Comparison of ENCODE assay signal across 29 cellular contexts in the genomic region with DNA sequence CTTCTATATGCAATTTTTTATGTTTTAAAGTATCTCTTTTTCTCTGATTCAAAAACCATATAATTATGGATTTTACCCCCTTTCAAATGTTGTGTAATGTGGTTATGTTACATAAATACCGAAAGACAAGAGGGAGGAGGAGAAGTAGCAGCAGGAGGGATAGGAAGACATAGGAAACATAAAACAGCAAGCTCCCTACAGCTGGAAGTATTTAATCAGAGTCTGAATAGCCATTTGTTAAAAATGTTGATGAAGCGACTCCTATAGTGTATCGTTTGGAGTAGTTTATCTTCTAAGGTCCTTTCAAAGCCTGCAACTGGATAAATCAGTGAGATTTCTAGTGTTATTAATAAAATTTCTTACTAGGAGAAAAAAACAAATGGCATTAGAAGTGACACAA.
"Had no signal": no experiment of that assay in that cellular context is flagged by ENCODE, and none has a peak within 500 bp of the region (broad histone marks: within the 10 kb centered on the region; RNA-seq: fewer than 3 reads in every experiment).

No MANE protein-coding gene starts in this region.

- DNase-seq: activated CD4-positive, alpha-beta memory T cell treated with anti-CD3 and anti-CD28 coated beads, Interleukin-2, amount 10 ng/mL, durations not matched to agents 7 days and 5 days; activated CD4-positive, alpha-beta T cell treated with anti-CD3 and anti-CD28 coated beads for 4 hours; activated CD4-positive, alpha-beta T cell treated with anti-CD3 and anti-CD28 coated beads, Interleukin-2, amount 10 ng/mL, durations not matched to agents 7 days and 5 days; activated CD4-positive, alpha-beta T cell treated with anti-CD3 and anti-CD28 coated beads, Interleukin-2, amount 50 U/mL, for 4 hours; activated CD4-positive, CD25-positive, alpha-beta regulatory T cell; activated CD4-positive, CD25-positive, alpha-beta regulatory T cell treated with anti-CD3 and anti-CD28 coated beads, Interleukin-2, amount 50 U/mL, for 72 hours; activated CD8-positive, alpha-beta memory T cell treated with anti-CD3 and anti-CD28 coated beads, Interleukin-2, amount 50 U/mL, for 48 hours; activated gamma-delta T cell; activated naive CD4-positive, alpha-beta T cell; activated naive CD4-positive, alpha-beta T cell treated with anti-CD3 and anti-CD28 coated beads, Interleukin-2, amount 10 ng/mL, durations not matched to agents 7 days and 5 days; activated T-cell treated with anti-CD3 and anti-CD28 coated beads for 4 hours; activated T-cell treated with anti-CD3 and anti-CD28 coated beads, Interleukin-2, amount 50 U/mL, for 24 hours; activated T-cell treated with anti-CD3 and anti-CD28 coated beads, Interleukin-2, amount 50 U/mL, for 72 hours; amniotic stem cell; anterior cingulate cortex; brain microvascular endothelial cell; caudate nucleus; cortex of kidney; effector CD8-positive, alpha-beta T cell; esophagus squamous epithelium; foreskin melanocyte; hippocampal formation; T-helper 17 cell; T1000; WERI-Rb-1 had no signal

- H3K9me3 Mint-ChIP-seq: activated CD4-positive, alpha-beta T cell treated with anti-CD3 and anti-CD28 coated beads, Interleukin-2, amount 10 ng/mL, durations not matched to agents 7 days and 5 days; activated T-cell treated with anti-CD3 and anti-CD28 coated beads, Interleukin-2, amount 50 U/mL, for 24 hours; T-helper 2 cell treated with Interferon-gamma antibody and Interleukin-4, amounts not matched to agents 5 μg/mL and 100 μg/mL, for 36 hours had no signal

- H3K36me3 Mint-ChIP-seq: activated naive CD4-positive, alpha-beta T cell treated with anti-CD3 and anti-CD28 coated beads, Interleukin-2, amount 10 ng/mL, durations not matched to agents 7 days and 5 days; activated naive CD8-positive, alpha-beta T cell had no signal

- H3K27me3 ChIP-seq: brain microvascular endothelial cell, esophagus squamous epithelium, gastroesophageal sphincter had no signal

- H3K9me3 ChIP-seq: esophagus squamous epithelium, gastroesophageal sphincter had no signal

- H3K4me1 ChIP-seq: esophagus squamous epithelium, gastroesophageal sphincter had no signal

- H3K27ac ChIP-seq: brain microvascular endothelial cell, epithelial cell of prostate, esophagus squamous epithelium, gastroesophageal sphincter, WERI-Rb-1 had no signal

- H3K4me3 ChIP-seq: esophagus squamous epithelium, gastroesophageal sphincter had no signal

- ATAC-seq: activated T-cell treated with anti-CD3 and anti-CD28 coated beads, Interleukin-2, amount 50 U/mL, for 72 hours; gastroesophageal sphincter; T-helper 17 cell had no signal

- H3K27me3 Mint-ChIP-seq: activated CD4-positive, alpha-beta memory T cell treated with anti-CD3 and anti-CD28 coated beads, Interleukin-2, amount 10 ng/mL, durations not matched to agents 7 days and 5 days; activated CD4-positive, alpha-beta T cell treated with anti-CD3 and anti-CD28 coated beads, Interleukin-2, amount 10 ng/mL, durations not matched to agents 7 days and 5 days; activated naive CD4-positive, alpha-beta T cell treated with anti-CD3 and anti-CD28 coated beads, Interleukin-2, amount 10 ng/mL, durations not matched to agents 7 days and 5 days; activated naive CD8-positive, alpha-beta T cell; activated T-cell treated with anti-CD3 and anti-CD28 coated beads, Interleukin-2, amount 50 U/mL, for 24 hours; T-helper 17 cell had no signal

- H3K36me3 ChIP-seq: brain microvascular endothelial cell, esophagus squamous epithelium, gastroesophageal sphincter, WERI-Rb-1 had no signal

- H3K4me3 Mint-ChIP-seq: activated CD4-positive, alpha-beta memory T cell treated with anti-CD3 and anti-CD28 coated beads, Interleukin-2, amount 10 ng/mL, durations not matched to agents 7 days and 5 days; activated CD4-positive, alpha-beta T cell treated with anti-CD3 and anti-CD28 coated beads, Interleukin-2, amount 10 ng/mL, durations not matched to agents 7 days and 5 days; activated naive CD4-positive, alpha-beta T cell treated with anti-CD3 and anti-CD28 coated beads, Interleukin-2, amount 10 ng/mL, durations not matched to agents 7 days and 5 days; activated naive CD8-positive, alpha-beta T cell; activated T-cell treated with anti-CD3 and anti-CD28 coated beads, Interleukin-2, amount 50 U/mL, for 24 hours; activated T-cell treated with anti-CD3 and anti-CD28 coated beads, Interleukin-2, amount 50 U/mL, for 72 hours; T-helper 17 cell; T-helper 2 cell treated with Interferon-gamma antibody and Interleukin-4, amounts not matched to agents 5 μg/mL and 100 μg/mL, for 36 hours had no signal

- H3K4me1 Mint-ChIP-seq: activated CD4-positive, alpha-beta memory T cell treated with anti-CD3 and anti-CD28 coated beads, Interleukin-2, amount 10 ng/mL, durations not matched to agents 7 days and 5 days; activated CD4-positive, alpha-beta T cell treated with anti-CD3 and anti-CD28 coated beads, Interleukin-2, amount 10 ng/mL, durations not matched to agents 7 days and 5 days; activated naive CD4-positive, alpha-beta T cell treated with anti-CD3 and anti-CD28 coated beads, Interleukin-2, amount 10 ng/mL, durations not matched to agents 7 days and 5 days; T-helper 17 cell had no signal

- H3K27ac Mint-ChIP-seq: activated CD4-positive, alpha-beta memory T cell treated with anti-CD3 and anti-CD28 coated beads, Interleukin-2, amount 10 ng/mL, durations not matched to agents 7 days and 5 days; activated CD4-positive, alpha-beta T cell treated with anti-CD3 and anti-CD28 coated beads, Interleukin-2, amount 10 ng/mL, durations not matched to agents 7 days and 5 days; activated naive CD4-positive, alpha-beta T cell treated with anti-CD3 and anti-CD28 coated beads, Interleukin-2, amount 10 ng/mL, durations not matched to agents 7 days and 5 days; activated naive CD8-positive, alpha-beta T cell; activated T-cell treated with anti-CD3 and anti-CD28 coated beads, Interleukin-2, amount 50 U/mL, for 24 hours; activated T-cell treated with anti-CD3 and anti-CD28 coated beads, Interleukin-2, amount 50 U/mL, for 72 hours; T-helper 17 cell; T-helper 2 cell treated with Interferon-gamma antibody and Interleukin-4, amounts not matched to agents 5 μg/mL and 100 μg/mL, for 36 hours had no signal
